8 cellular contexts compared by ENCODE assay signal in genomic region chr16:81036751-81037350, GRCh38. TPM values are rescaled to one million over a fixed set of nuclear protein-coding genes. Genes with fewer than 3 reads are reported as not detected.
DNase-seq lines count a peak whose midpoint lies in the region; ATAC-seq and TF ChIP-seq lines count a peak whose summit lies in the region.

No MANE protein-coding gene starts in this region.

- DNase-seq in activated CD4-positive, alpha-beta T cell treated with anti-CD3 and anti-CD28 coated beads, Interleukin-2, amount 10 ng/mL, durations not matched to agents 7 days and 5 days, result no peak
- DNase-seq in activated CD4-positive, alpha-beta T cell treated with anti-CD3 and anti-CD28 coated beads, Interleukin-2, amount 50 U/mL, for 1 hour, result no peak
- DNase-seq in activated B cell treated with CpG ODN at 0.5 μM for 24 hours (no peak), hepatocyte (ENCODE audit: low spot score) (peak; percentile 17), smooth muscle cell (lab: John Stamatoyannopoulos, UW; ENCODE audit: unreplicated experiment) (no peak), DMS79 treated with DMSO at 0.1 percent for 48 hours (lab: John Stamatoyannopoulos, UW) (no peak), ureter (ENCODE audit: low spot score) (no peak)
- no peak for DNase-seq in stimulated activated CD4-positive, alpha-beta T cell treated with anti-CD3 and anti-CD28 coated beads, Interleukin-4, amount 100 ng/mL, for 1 hour

- peaks cover 9% of the 10 kb centered on the region for H3K4me1 ChIP-seq in hepatocyte (ENCODE audit: insufficient read depth)
- H3K4me1 ChIP-seq in smooth muscle cell (ENCODE audit: low read depth), result peaks cover 20% of the 10 kb centered on the region

- H3K9ac ChIP-seq in smooth muscle cell (ENCODE audit: low read depth), result peak overlapping the region; percentile 81

- H3K27ac ChIP-seq in hepatocyte (peak overlapping the region; percentile 87), smooth muscle cell (ENCODE audit: low read depth) (peak overlapping the region; percentile 1)

- peak overlapping the region; percentile 82 for H3K27ac Mint-ChIP-seq in activated CD4-positive, alpha-beta T cell treated with anti-CD3 and anti-CD28 coated beads, Interleukin-2, amount 10 ng/mL, durations not matched to agents 7 days and 5 days
- peak overlapping the region; percentile 30 for H3K27ac Mint-ChIP-seq in activated B cell treated with CpG ODN at 0.5 μM for 24 hours

- CTCF ChIA-PET in activated CD4-positive, alpha-beta T cell treated with anti-CD3 and anti-CD28 coated beads, Interleukin-2, amount 10 ng/mL, durations not matched to agents 7 days and 5 days (lab: Charles Lee), result interaction anchor here (0.6 to 7.0 kb wide), 10 partner anchors 9 to 807 kb away, joined by 3 to 70 read pairs (median 5); partner anchors contain the start of gene C16orf46
- CTCF ChIA-PET in activated B cell treated with CpG ODN at 0.5 μM for 24 hours (lab: Charles Lee), result interaction anchor here (1.1 to 3.5 kb wide), 5 partner anchors 28 to 274 kb away, joined by 4 to 51 read pairs (median 5); partner anchors contain the start of genes C16orf46, CENPN and CMC2

- no peaks in the 10 kb centered on the region for H3K36me3 ChIP-seq in hepatocyte (replicated peaks; ENCODE audit: insufficient read depth, low read depth)
- no peaks in the 10 kb centered on the region for H3K36me3 ChIP-seq in smooth muscle cell (ENCODE audit: low read depth)

- no peaks in the 10 kb centered on the region for H3K9me2 ChIP-seq in hepatocyte (replicated peaks; ENCODE audit: insufficient read depth)

- TF ChIP-seq CTCF in activated B cell treated with CpG ODN at 0.5 μM for 24 hours (IDR thresholded peaks at IDR 0.05), result no peak
- no peak for TF ChIP-seq CTCF in hepatocyte (IDR thresholded peaks at IDR 0.05; ENCODE audit: poor library complexity)
- no peak for TF ChIP-seq CTCF in smooth muscle cell (IDR thresholded peaks at IDR 0.05; ENCODE audit: borderline replicate concordance, insufficient read depth, poor library complexity, severe bottlenecking)

- H3K9me3 Mint-ChIP-seq in activated CD4-positive, alpha-beta T cell treated with anti-CD3 and anti-CD28 coated beads, Interleukin-2, amount 10 ng/mL, durations not matched to agents 7 days and 5 days, result no peaks in the 10 kb centered on the region
- no peaks in the 10 kb centered on the region for H3K9me3 Mint-ChIP-seq in activated B cell treated with CpG ODN at 0.5 μM for 24 hours

- H3K4me2 ChIP-seq in hepatocyte (peak overlapping the region; percentile 93), smooth muscle cell (peak overlapping the region; percentile 87)

- H2AFZ ChIP-seq in hepatocyte (peak overlapping the region; percentile 84), smooth muscle cell (ENCODE audit: low read depth) (peak overlapping the region; percentile 85)

- peak overlapping the region; percentile 87 for H3K4me3 ChIP-seq in hepatocyte
- peak overlapping the region; percentile 92 for H3K4me3 ChIP-seq in smooth muscle cell

- WGBS in hepatocyte (ENCODE audit: low lambda C conversion rate, missing lambda C conversion rate), result 31% methylated on average over 10 of the region's 10 CpGs
- WGBS in smooth muscle cell (ENCODE audit: low lambda C conversion rate), result 36% methylated on average over 10 of the region's 10 CpGs

- peaks cover 33% of the 10 kb centered on the region for H3K36me3 Mint-ChIP-seq in activated CD4-positive, alpha-beta T cell treated with anti-CD3 and anti-CD28 coated beads, Interleukin-2, amount 10 ng/mL, durations not matched to agents 7 days and 5 days (ENCODE audit: low read depth)
- H3K36me3 Mint-ChIP-seq in activated B cell treated with CpG ODN at 0.5 μM for 24 hours (ENCODE audit: low read depth), result peaks cover 25% of the 10 kb centered on the region

- POLR2A ChIA-PET in activated CD4-positive, alpha-beta T cell treated with anti-CD3 and anti-CD28 coated beads, Interleukin-2, amount 10 ng/mL, durations not matched to agents 7 days and 5 days (lab: Charles Lee), result no interaction called here
- POLR2A ChIA-PET in activated B cell treated with CpG ODN at 0.5 μM for 24 hours (lab: Charles Lee), result interaction anchor here (1.3 to 2.9 kb wide), 3 partner anchors 26 to 40 kb away, joined by 4 to 19 read pairs (median 9); partner anchors contain the start of genes C16orf46, CENPN and CMC2

- H3K79me2 ChIP-seq in hepatocyte (peaks cover 49% of the 10 kb centered on the region), smooth muscle cell (ENCODE audit: low read depth) (peaks cover 35% of the 10 kb centered on the region)

- H3K9me3 ChIP-seq in hepatocyte (ENCODE audit: low read depth), result no peaks in the 10 kb centered on the region
- no peaks in the 10 kb centered on the region for H3K9me3 ChIP-seq in smooth muscle cell (replicated peaks; ENCODE audit: low read depth)

- peak overlapping the region; percentile 83 for H3K4me3 Mint-ChIP-seq in activated CD4-positive, alpha-beta T cell treated with anti-CD3 and anti-CD28 coated beads, Interleukin-2, amount 10 ng/mL, durations not matched to agents 7 days and 5 days
- peak overlapping the region; percentile 79 for H3K4me3 Mint-ChIP-seq in activated B cell treated with CpG ODN at 0.5 μM for 24 hours

- H3F3A ChIP-seq in smooth muscle cell (ENCODE audit: low read depth), result no peaks in the 10 kb centered on the region

- no peak for ATAC-seq in activated B cell treated with CpG ODN at 0.5 μM for 24 hours (ENCODE audit: low read depth)

- peaks cover 29% of the 10 kb centered on the region for H3K4me1 Mint-ChIP-seq in activated CD4-positive, alpha-beta T cell treated with anti-CD3 and anti-CD28 coated beads, Interleukin-2, amount 10 ng/mL, durations not matched to agents 7 days and 5 days
- H3K4me1 Mint-ChIP-seq in activated B cell treated with CpG ODN at 0.5 μM for 24 hours, result peaks cover 22% of the 10 kb centered on the region

- intact Hi-C loops in activated B cell treated with CpG ODN at 0.5 μM for 24 hours (cut with micrococcal nuclease), result loop anchor here (10.0 kb wide), 1 partner anchor 278 kb away; the partner anchor contains the start of gene GAN

- H3K27me3 ChIP-seq in hepatocyte (no peaks in the 10 kb centered on the region), smooth muscle cell (ENCODE audit: low read depth) (no peaks in the 10 kb centered on the region)

- no peaks in the 10 kb centered on the region for H3K27me3 Mint-ChIP-seq in activated CD4-positive, alpha-beta T cell treated with anti-CD3 and anti-CD28 coated beads, Interleukin-2, amount 10 ng/mL, durations not matched to agents 7 days and 5 days
- H3K27me3 Mint-ChIP-seq in activated B cell treated with CpG ODN at 0.5 μM for 24 hours, result no peaks in the 10 kb centered on the region

- peaks cover 20% of the 10 kb centered on the region for H4K20me1 ChIP-seq in hepatocyte (ENCODE audit: insufficient read depth, poor library complexity, severe bottlenecking)
- H4K20me1 ChIP-seq in smooth muscle cell (ENCODE audit: low read depth), result peaks cover 44% of the 10 kb centered on the region

RNA-seq across cellular contexts. Expression of gene ATMIN, which starts 1.2 kb away (rescaled TPM):
- total RNA-seq in activated CD4-positive, alpha-beta T cell treated with anti-CD3 and anti-CD28 coated beads, Interleukin-2, amount 10 ng/mL, durations not matched to agents 7 days and 5 days, result 10 to 100 TPM; 28.3 to 37.0 TPM
- total RNA-seq in activated B cell treated with CpG ODN at 0.5 μM for 24 hours, result 30.6 and 31.0 TPM in 2 replicates
- 50.8 and 58.4 TPM in 2 replicates for total RNA-seq in hepatocyte
- polyA plus RNA-seq in hepatocyte, result 30.7 and 35.6 TPM in 2 replicates
- 35.4 and 38.3 TPM in 2 replicates for total RNA-seq in smooth muscle cell
- polyA plus RNA-seq in smooth muscle cell, result 28.7 and 29.5 TPM in 2 replicates
- total RNA-seq in ureter, result 42.9 TPM

RNA-seq across cellular contexts. Expression of gene CENPN, which starts 29.8 kb away (rescaled TPM):
- total RNA-seq in activated CD4-positive, alpha-beta T cell treated with anti-CD3 and anti-CD28 coated beads, Interleukin-2, amount 10 ng/mL, durations not matched to agents 7 days and 5 days, result 10 to 100 TPM; 53.7 to 55.3 TPM
- 5.4 and 5.9 TPM in 2 replicates for total RNA-seq in activated B cell treated with CpG ODN at 0.5 μM for 24 hours
- 13.6 and 14.2 TPM in 2 replicates for total RNA-seq in hepatocyte
- polyA plus RNA-seq in hepatocyte, result 16.4 and 16.8 TPM in 2 replicates
- 18.8 and 24.4 TPM in 2 replicates for total RNA-seq in smooth muscle cell
- polyA plus RNA-seq in smooth muscle cell, result 14.2 and 25.1 TPM in 2 replicates
- 6.2 TPM for total RNA-seq in ureter

RNA-seq across cellular contexts. Expression of gene CMC2, which starts 30.2 kb away (rescaled TPM):
- total RNA-seq in activated CD4-positive, alpha-beta T cell treated with anti-CD3 and anti-CD28 coated beads, Interleukin-2, amount 10 ng/mL, durations not matched to agents 7 days and 5 days, result 10 to 100 TPM; 90.3 to 99.7 TPM
- 18.1 and 22.3 TPM in 2 replicates for total RNA-seq in activated B cell treated with CpG ODN at 0.5 μM for 24 hours
- total RNA-seq in hepatocyte, result 47.4 and 77.6 TPM in 2 replicates
- polyA plus RNA-seq in hepatocyte, result 132 and 133 TPM in 2 replicates
- total RNA-seq in smooth muscle cell, result 53.2 and 56.6 TPM in 2 replicates
- 95.5 and 110 TPM in 2 replicates for polyA plus RNA-seq in smooth muscle cell
- 45.6 TPM for total RNA-seq in ureter

RNA-seq across cellular contexts. Expression of gene C16orf46, which starts 40.2 kb away (rescaled TPM):
- under 1 TPM in 1 of 2 experiments, not detected in 1; 0.17 TPM for total RNA-seq in activated CD4-positive, alpha-beta T cell treated with anti-CD3 and anti-CD28 coated beads, Interleukin-2, amount 10 ng/mL, durations not matched to agents 7 days and 5 days
- 0.61 and 0.75 TPM in 2 replicates for total RNA-seq in activated B cell treated with CpG ODN at 0.5 μM for 24 hours
- 1.0 and 2.5 TPM in 2 replicates for total RNA-seq in hepatocyte
- 0.62 and 1.9 TPM in 2 replicates for polyA plus RNA-seq in hepatocyte
- 0.76 and 4.5 TPM in 2 replicates for total RNA-seq in smooth muscle cell
- 0.69 and 1.1 TPM in 2 replicates for polyA plus RNA-seq in smooth muscle cell
- total RNA-seq in ureter, result not detected

RNA-seq across cellular contexts. Expression of gene GCSH, which starts 59.3 kb away (rescaled TPM):
- total RNA-seq in activated CD4-positive, alpha-beta T cell treated with anti-CD3 and anti-CD28 coated beads, Interleukin-2, amount 10 ng/mL, durations not matched to agents 7 days and 5 days, result 10 to 100 TPM in 1 of 2 experiments, 1 to 10 TPM in 1; 7.0 to 11.0 TPM
- 8.4 and 8.8 TPM in 2 replicates for total RNA-seq in activated B cell treated with CpG ODN at 0.5 μM for 24 hours
- total RNA-seq in hepatocyte, result 44.3 and 53.6 TPM in 2 replicates
- 71.7 and 83.1 TPM in 2 replicates for polyA plus RNA-seq in hepatocyte
- total RNA-seq in smooth muscle cell, result 24.9 and 42.4 TPM in 2 replicates
- polyA plus RNA-seq in smooth muscle cell, result 46.4 and 48.1 TPM in 2 replicates
- 42.5 TPM for total RNA-seq in ureter
